In the genomic region with DNA sequence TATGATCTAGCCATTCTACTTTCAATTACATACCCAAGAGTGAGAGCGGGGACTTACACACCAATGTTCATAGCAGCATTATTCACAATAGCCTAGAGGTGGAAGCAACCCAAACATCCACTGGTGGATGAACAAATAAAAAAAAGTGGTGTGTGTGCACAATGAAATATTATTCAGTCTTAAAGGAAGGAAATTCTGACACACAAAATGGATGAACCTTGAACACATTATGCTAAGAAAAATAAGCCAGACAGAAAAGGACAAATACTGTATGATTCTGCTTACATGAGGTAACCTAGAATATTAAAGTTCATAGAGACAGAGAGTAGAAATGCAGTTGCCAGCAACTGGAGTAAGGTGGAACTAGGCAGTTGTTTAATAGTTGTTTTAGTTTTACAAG, we compare ENCODE assay signal across 15 cellular contexts.
"Had no signal": no experiment of that assay in that cellular context is flagged by ENCODE, and none has a peak within 500 bp of the region (broad histone marks: within the 10 kb centered on the region; RNA-seq: fewer than 3 reads in every experiment).

No MANE protein-coding gene starts in this region.

- H3K27me3 ChIP-seq: ascending aorta, cardiac muscle cell, heart right ventricle, left lung, sigmoid colon, stomach had no signal

- H3K4me3 Mint-ChIP-seq: memory B cell; natural killer cell treated with Interleukin-12 subunit alpha and Interleukin-12 subunit beta and Interleukin-15 and Interleukin-18, amount 100 ng/mL, for 72 hours had no signal

- DNase-seq: activated CD4-positive, alpha-beta T cell treated with anti-CD3 and anti-CD28 coated beads, Interleukin-2, amount 50 U/mL, for 48 hours; effector CD4-positive, alpha-beta T cell; foreskin melanocyte; heart right ventricle; left lung; sigmoid colon; stimulated activated CD4-positive, alpha-beta T cell treated with anti-CD3 and anti-CD28 coated beads, Interleukin-4, amount 100 ng/mL, for 1 hour; stimulated activated CD8-positive, alpha-beta memory T cell treated with anti-CD3 and anti-CD28 coated beads, Interleukin-4, amount 100 ng/mL, for 48 hours; stomach; T-helper 2 cell had no signal

- H3K27me3 Mint-ChIP-seq: memory B cell; natural killer cell treated with Interleukin-12 subunit alpha and Interleukin-12 subunit beta and Interleukin-15 and Interleukin-18, amount 100 ng/mL, for 72 hours had no signal

- H3K27ac ChIP-seq: ascending aorta, heart right ventricle, left lung, sigmoid colon, stomach had no signal

- H3K9me3 ChIP-seq: ascending aorta, heart right ventricle, left lung, sigmoid colon, stomach had no signal

- H3K9me3 Mint-ChIP-seq: memory B cell; natural killer cell treated with Interleukin-12 subunit alpha and Interleukin-12 subunit beta and Interleukin-15 and Interleukin-18, amount 100 ng/mL, for 72 hours had no signal

- H3K27ac Mint-ChIP-seq: memory B cell; natural killer cell treated with Interleukin-12 subunit alpha and Interleukin-12 subunit beta and Interleukin-15 and Interleukin-18, amount 100 ng/mL, for 72 hours had no signal

- H3K4me1 ChIP-seq: ascending aorta, sigmoid colon had no signal

- ATAC-seq: heart right ventricle; left lung; natural killer cell treated with Interleukin-12 subunit alpha and Interleukin-12 subunit beta and Interleukin-15 and Interleukin-18, amount 100 ng/mL, for 72 hours; SK-N-SH treated with all-trans-retinoic acid at 6 μM for 48 hours had no signal

- H3K4me3 ChIP-seq: ascending aorta, cardiac muscle cell, heart right ventricle, left lung, sigmoid colon, stomach had no signal
